In genomic region chr1:64686828-64687724, GRCh38 we compare ENCODE assay signal across 8 cellular contexts. TPM values are rescaled to one million over a fixed set of nuclear protein-coding genes. Genes with fewer than 3 reads are reported as not detected.
A peak's percentile ranks its signal among the peaks of the same experiment; 100 is the strongest.
DNase-seq lines count a peak whose midpoint lies in the region; ATAC-seq and TF ChIP-seq lines count a peak whose summit lies in the region.

No MANE protein-coding gene starts in this region.

- no peak overlapping the region for H3K27ac Mint-ChIP-seq in chondrocyte (ENCODE audit: unreplicated experiment)

- TF ChIP-seq CTCF in chondrocyte (IDR thresholded peaks at IDR 0.05) (peak; percentile 95), tibial nerve (IDR thresholded peaks at IDR 0.05) (peak; percentile 66 to 84 (median 73))

- H3K36me3 Mint-ChIP-seq in chondrocyte (ENCODE audit: low read depth), result peaks cover 20% of the 10 kb centered on the region

- no peak overlapping the region for H3K4me3 Mint-ChIP-seq in chondrocyte (ENCODE audit: unreplicated experiment)

- intact Hi-C loops in left colon (cut with DNase I, micrococcal nuclease), result loop anchor here in 1 of 2 donors (5.0 kb wide), 1 partner anchor 135 kb away; no protein-coding TSS in a partner anchor

- no peak for TF ChIP-seq EP300 in tibial nerve (IDR thresholded peaks at IDR 0.05)

- H3K27me3 ChIP-seq in tibial nerve, result no peaks in the 10 kb centered on the region

- no peaks in the 10 kb centered on the region for H3K36me3 ChIP-seq in tibial nerve

- no peak overlapping the region for H3K27ac ChIP-seq in tibial nerve

- no peak for TF ChIP-seq POLR2A in tibial nerve (IDR thresholded peaks at IDR 0.05)

- peaks cover 0 to 8% (median 0%) of the 10 kb centered on the region in 4 donors for H3K4me1 ChIP-seq in tibial nerve

- H3K9me3 Mint-ChIP-seq in chondrocyte (ENCODE audit: low read depth), result no peaks in the 10 kb centered on the region

- H3K4me1 Mint-ChIP-seq in chondrocyte (ENCODE audit: low read depth), result peaks cover 17% of the 10 kb centered on the region

- H3K9me3 ChIP-seq in tibial nerve, result no peaks in the 10 kb centered on the region

- 29% methylated on average over 7 of the region's 7 CpGs for WGBS in tibial nerve, 2 donors

- in situ Hi-C loops in SK-MEL-5 (cut with HindIII; ENCODE audit: low pct_unique_long_range_greater_than_20kb, low sequenced_read_pairs), result no loop called here

- DNase-seq in DMS153 treated with DMSO at 0.1 percent for 48 hours (lab: John Stamatoyannopoulos, UW; ENCODE audit: unreplicated experiment) (peak; percentile 36), HuH-7.5 (ENCODE audit: low spot score) (peak; percentile 20), SK-MEL-5 (ENCODE audit: low read depth, low spot score) (peak; percentile 60), chondrocyte (ENCODE audit: low spot score) (no peak), left colon (peak in 1 of 2 donors; percentile 22), tibial nerve (ENCODE audit: low spot score in 2 of 2) (no peak), GF-D8 (lab: John Stamatoyannopoulos, UW) (no peak)

- H3K4me3 ChIP-seq in tibial nerve, result no peak overlapping the region

- ATAC-seq in GM19395 (IDR thresholded peaks at IDR 0.05; ENCODE audit: unreplicated experiment) (peak; percentile 89), left colon (peak; percentile 92)

- no peaks in the 10 kb centered on the region for H3K27me3 Mint-ChIP-seq in chondrocyte (ENCODE audit: low read depth)

RNA-seq across cellular contexts. Expression of gene RAVER2, which starts 57.8 kb away (rescaled TPM):
- total RNA-seq in SK-MEL-5 (2014; rRNA removed; shearing (Covaris generic)), result 10.8 and 11.4 TPM in 2 replicates
- 7.4 and 11.1 TPM in 2 replicates for polyA plus RNA-seq in SK-MEL-5 (2015; cell fraction: cytosol; rRNA removed)
- polyA plus RNA-seq in SK-MEL-5 (2015; cell fraction: nucleus; rRNA removed), result 23.6 and 25.9 TPM in 2 replicates
- total RNA-seq in chondrocyte (15.5 to 16.4 TPM (median 16.0 TPM) in 3 replicates), left colon (10 to 100 TPM; 47.3 to 58.0 TPM), tibial nerve (1 to 10 TPM; 3.6 to 8.2 (median 4.1) TPM)

Comparison
In these comparisons a context has a peak if more than half of its experiments do, and no peak if none do; other contexts are left out.
1. DNase-seq: peak in DMS153 treated with DMSO at 0.1 percent for 48 hours (single experiment), HuH-7.5 (single experiment) and SK-MEL-5 (single experiment); none in chondrocyte (single experiment), tibial nerve (0 of 2) and GF-D8 (single experiment).